19 cellular contexts compared by ENCODE assay signal in genomic region chr5:93107141-93107540, GRCh38.
"Had no signal": no experiment of that assay in that cellular context is flagged by ENCODE, and none has a peak within 500 bp of the region (broad histone marks: within the 10 kb centered on the region; RNA-seq: fewer than 3 reads in every experiment).

No MANE protein-coding gene starts in this region.

- H3K27me3 Mint-ChIP-seq: activated T-cell treated with anti-CD3 and anti-CD28 coated beads, Interleukin-2, amount 50 U/mL, for 24 hours; stimulated activated naive CD8-positive, alpha-beta T cell treated with anti-CD3 and anti-CD28 coated beads, Interleukin-15, amount 100 ng/mL, for 72 hours had no signal

- H3K27ac Mint-ChIP-seq: activated CD8-positive, alpha-beta T cell treated with anti-CD3 and anti-CD28 coated beads for 36 hours; activated naive CD4-positive, alpha-beta T cell treated with anti-CD3 and anti-CD28 coated beads for 36 hours; activated T-cell treated with anti-CD3 and anti-CD28 coated beads, Interleukin-2, amount 50 U/mL, for 24 hours; stimulated activated naive CD8-positive, alpha-beta T cell treated with anti-CD3 and anti-CD28 coated beads, Interleukin-15, amount 100 ng/mL, for 72 hours had no signal

- ATAC-seq: activated CD8-positive, alpha-beta T cell treated with anti-CD3 and anti-CD28 coated beads for 36 hours; right lobe of liver; stimulated activated naive CD8-positive, alpha-beta T cell treated with anti-CD3 and anti-CD28 coated beads, Interleukin-15, amount 100 ng/mL, for 72 hours had no signal

- H3K4me3 Mint-ChIP-seq: activated CD8-positive, alpha-beta T cell treated with anti-CD3 and anti-CD28 coated beads for 36 hours; activated naive CD4-positive, alpha-beta T cell treated with anti-CD3 and anti-CD28 coated beads for 36 hours; activated T-cell treated with anti-CD3 and anti-CD28 coated beads, Interleukin-2, amount 50 U/mL, for 24 hours; neural crest cell; stimulated activated naive CD8-positive, alpha-beta T cell treated with anti-CD3 and anti-CD28 coated beads, Interleukin-15, amount 100 ng/mL, for 72 hours had no signal

- H3K4me3 ChIP-seq: left ventricle myocardium inferior, ovary, right lobe of liver had no signal

- H3K9me3 ChIP-seq: left ventricle myocardium inferior, ovary, right lobe of liver had no signal

- H3K4me1 ChIP-seq: left ventricle myocardium inferior, right lobe of liver had no signal

- H3K36me3 Mint-ChIP-seq: brain had no signal

- H3K9me3 Mint-ChIP-seq: activated CD8-positive, alpha-beta T cell treated with anti-CD3 and anti-CD28 coated beads for 36 hours; activated naive CD4-positive, alpha-beta T cell treated with anti-CD3 and anti-CD28 coated beads for 36 hours; activated T-cell treated with anti-CD3 and anti-CD28 coated beads, Interleukin-2, amount 50 U/mL, for 24 hours; brain; neural crest cell; stimulated activated naive CD8-positive, alpha-beta T cell treated with anti-CD3 and anti-CD28 coated beads, Interleukin-15, amount 100 ng/mL, for 72 hours had no signal

- H3K27ac ChIP-seq: left ventricle myocardium inferior, ovary, right lobe of liver had no signal

- H3K36me3 ChIP-seq: left ventricle myocardium inferior, ovary, right lobe of liver had no signal

- H3K4me1 Mint-ChIP-seq: stimulated activated naive CD8-positive, alpha-beta T cell treated with anti-CD3 and anti-CD28 coated beads, Interleukin-15, amount 100 ng/mL, for 72 hours had no signal

- H3K27me3 ChIP-seq: ovary, right lobe of liver had no signal

- DNase-seq: activated CD4-positive, alpha-beta T cell treated with anti-CD3 and anti-CD28 coated beads for 48 hours; activated CD4-positive, CD25-positive, alpha-beta regulatory T cell; activated CD8-positive, alpha-beta T cell treated with anti-CD3 and anti-CD28 coated beads for 36 hours; activated naive CD4-positive, alpha-beta T cell treated with anti-CD3 and anti-CD28 coated beads for 36 hours; activated T-cell treated with anti-CD3 and anti-CD28 coated beads, Interleukin-2, amount 50 U/mL, for 24 hours; anterior cingulate cortex; caudate nucleus; head of caudate nucleus; left ventricle myocardium inferior; mammary epithelial cell; ovary; right lobe of liver; small intestine; stimulated activated CD4-positive, alpha-beta T cell treated with anti-CD3 and anti-CD28 coated beads, Interleukin-4, amount 100 ng/mL, for 1 hour; stimulated activated naive CD8-positive, alpha-beta T cell treated with anti-CD3 and anti-CD28 coated beads, Interleukin-15, amount 100 ng/mL, for 72 hours; T1000; trophoblast cell had no signal
